Comparison of ENCODE assay signal across 12 cellular contexts in the genomic region with DNA sequence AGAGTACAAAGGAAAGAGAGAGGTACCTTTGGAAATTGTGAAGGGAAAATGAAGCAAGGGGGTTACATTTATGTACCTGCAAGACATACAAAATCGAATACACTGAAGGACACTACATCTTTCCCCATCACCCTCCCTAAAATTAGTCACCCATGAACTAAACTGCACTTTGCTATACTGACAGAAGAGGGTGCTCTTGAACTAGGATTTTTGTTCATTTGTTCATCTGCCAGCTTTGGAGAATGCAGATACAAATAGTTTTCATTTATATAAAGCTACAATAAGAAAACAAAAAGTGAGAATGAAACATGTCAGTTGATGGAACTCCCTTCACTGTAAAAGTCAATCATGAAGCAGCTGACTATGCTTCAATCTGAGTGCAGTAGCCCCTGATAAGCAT. TPM values are rescaled to one million over a fixed set of nuclear protein-coding genes. Genes with fewer than 3 reads are reported as not detected.
DNase-seq lines count a peak whose midpoint lies in the region; ATAC-seq and TF ChIP-seq lines count a peak whose summit lies in the region.
"Had no signal": no experiment of that assay in that cellular context is flagged by ENCODE, and none has a peak within 500 bp of the region (broad histone marks: within the 10 kb centered on the region; RNA-seq: fewer than 3 reads in every experiment).

No MANE protein-coding gene starts in this region.

- DNase-seq in NCI-H82 (lab: John Stamatoyannopoulos, UW) = peak; percentile 46
- DNase-seq in NCI-H82 treated with DMSO at 0.1 percent for 48 hours (lab: John Stamatoyannopoulos, UW; ENCODE audit: unreplicated experiment) = no peak
- peak; percentile 5 for DNase-seq in astrocyte of the cerebellum (ENCODE audit: low read depth)
- no peak for DNase-seq in neural crest cell (ENCODE audit: low read depth, low spot score)
- no peak for DNase-seq in sciatic nerve (ENCODE audit: low spot score)
- DNase-seq: head of caudate nucleus, NCI-H226 had no signal

- H3K9me3 ChIP-seq in gastroesophageal sphincter = no peaks in the 10 kb centered on the region
- H3K9me3 ChIP-seq: thoracic aorta had no signal

- intact Hi-C loops in sciatic nerve (cut with DNase I) = no loop called here

- H3K4me1 Mint-ChIP-seq in neural crest cell = no peaks in the 10 kb centered on the region

- peaks cover 0 to 22% of the 10 kb centered on the region in 2 donors for H3K36me3 ChIP-seq in gastroesophageal sphincter

- ATAC-seq in gastroesophageal sphincter (no peak), GM18511 (IDR thresholded peaks at IDR 0.05; ENCODE audit: unreplicated experiment) (no peak), sciatic nerve (no peak)

- in situ Hi-C loops in astrocyte of the cerebellum (cut with HindIII; ENCODE audit: low sequenced_read_pairs) = no loop called here

- no peak for TF ChIP-seq EP300 in gastroesophageal sphincter (IDR thresholded peaks at IDR 0.05)

- TF ChIP-seq POLR2A in gastroesophageal sphincter (IDR thresholded peaks at IDR 0.05) = no peak

- peaks cover 2% of the 10 kb centered on the region for H3K9me3 Mint-ChIP-seq in neural crest cell

- H3K27me3 ChIP-seq in gastroesophageal sphincter = no peaks in the 10 kb centered on the region

- no peak overlapping the region for H3K27ac Mint-ChIP-seq in neural crest cell (ENCODE audit: unreplicated experiment)

- no peaks in the 10 kb centered on the region for H3K4me1 ChIP-seq in gastroesophageal sphincter

- 45% methylated on average over 1 of the region's 1 CpG; no CpG with 5 or more reads in 1 of the 2 donors for WGBS in gastroesophageal sphincter (ENCODE audit: low coverage in 1 of 2), 2 donors

- TF ChIP-seq CTCF in LNCAP (IDR thresholded peaks at IDR 0.05) (peak; percentile 57), astrocyte of the cerebellum (IDR thresholded peaks at IDR 0.05; ENCODE audit: low read depth, low read length, missing control alignments) (peak; percentile 38), neural crest cell (conservative IDR thresholded peaks at IDR 0.05) (peak; percentile 39), gastroesophageal sphincter (IDR thresholded peaks at IDR 0.05) (no peak)

- no peak overlapping the region for H3K4me3 Mint-ChIP-seq in neural crest cell

- no peak overlapping the region for H3K27ac ChIP-seq in gastroesophageal sphincter
- H3K27ac ChIP-seq: skin epidermis, thoracic aorta had no signal

- H3K4me3 ChIP-seq in astrocyte of the cerebellum (ENCODE audit: low read depth, low read length) (no peak overlapping the region), gastroesophageal sphincter (no peak overlapping the region)
- H3K4me3 ChIP-seq: skin epidermis, thoracic aorta had no signal

- peaks cover 17% of the 10 kb centered on the region for H3K36me3 Mint-ChIP-seq in neural crest cell (ENCODE audit: low read depth)

- H3K27me3 Mint-ChIP-seq in neural crest cell (ENCODE audit: low read depth) = no peaks in the 10 kb centered on the region

RNA-seq across cellular contexts. Expression of a gene that starts 55.7 kb away (rescaled TPM):
- total RNA-seq in neural crest cell (49.0 and 50.7 TPM in 2 replicates), gastroesophageal sphincter (10 to 100 TPM; 23.7 to 42.8 (median 31.3) TPM), sciatic nerve (26.2 TPM)

Comparison
In these comparisons a context has a peak if more than half of its experiments do, and no peak if none do; other contexts are left out.
1. DNase-seq: peak in NCI-H82 (single experiment) and astrocyte of the cerebellum (single experiment); none in NCI-H82 treated with DMSO at 0.1 percent for 48 hours (single experiment), neural crest cell (single experiment) and sciatic nerve (single experiment).
2. CTCF ChIP-seq: peak in LNCAP (single experiment), astrocyte of the cerebellum (single experiment) and neural crest cell (single experiment); none in gastroesophageal sphincter (0 of 4).